In the genomic region with DNA sequence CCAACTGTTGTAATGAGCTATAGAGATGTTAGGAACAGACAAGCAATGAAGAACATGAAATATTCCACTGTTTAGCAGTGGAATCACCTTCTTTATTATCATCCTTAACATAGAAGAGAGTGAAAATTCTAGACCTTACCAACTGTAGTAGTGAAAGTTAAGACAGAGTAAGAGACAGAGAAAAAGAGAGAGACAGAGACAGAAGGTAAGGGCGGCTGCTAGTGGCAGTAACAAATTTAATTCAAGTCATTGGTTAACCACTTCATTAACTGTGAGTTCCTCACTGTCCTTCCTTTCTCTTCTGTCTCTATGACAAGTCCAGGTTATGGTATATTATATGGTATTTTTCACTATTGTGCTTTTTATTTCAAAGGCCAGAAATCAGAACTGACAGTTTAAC, we compare ENCODE assay signal across 27 cellular contexts.
DNase-seq lines count a peak whose midpoint lies in the region; ATAC-seq, FAIRE-seq and TF ChIP-seq lines count a peak whose summit lies in the region.
"Had no signal": no experiment of that assay in that cellular context is flagged by ENCODE, and none has a peak within 500 bp of the region (broad histone marks: within the 10 kb centered on the region; RNA-seq: fewer than 3 reads in every experiment).

No MANE protein-coding gene starts in this region.

- H3K27ac ChIP-seq in 22Rv1 = peak overlapping the region; percentile 70
- peak overlapping the region in 3 of 4 donors; percentile 47 to 79 (median 67) for H3K27ac ChIP-seq in body of pancreas
- peak overlapping the region; percentile 66 for H3K27ac ChIP-seq in rectal smooth muscle tissue (ENCODE audit: low read depth, low read length)
- H3K27ac ChIP-seq: foreskin keratinocyte, RWPE1, thoracic aorta had no signal

- H3K9ac ChIP-seq in rectal smooth muscle tissue (ENCODE audit: low read length) = no peak overlapping the region

- H3K9me3 ChIP-seq in body of pancreas = no peaks in the 10 kb centered on the region
- H3K9me3 ChIP-seq: esophagus squamous epithelium, MG63, thoracic aorta had no signal

- 18 to 19% methylated on average over 1 of the region's 1 CpG for WGBS in body of pancreas, 2 donors

- H3K36me3 ChIP-seq in body of pancreas (replicated peaks in 1 of 2; ENCODE audit: insufficient read depth in 1 of 2, low read depth in 2 of 2) = no peaks in the 10 kb centered on the region
- no peaks in the 10 kb centered on the region for H3K36me3 ChIP-seq in rectal smooth muscle tissue (ENCODE audit: control insufficient read depth, insufficient read depth, low read length)
- H3K36me3 ChIP-seq: esophagus squamous epithelium, MG63, thoracic aorta had no signal

- intact Hi-C loops in body of pancreas (cut with DNase I) = no loop called here

- no peak for FAIRE-seq in GM12891 (lab: Jason Lieb, UNC)
- FAIRE-seq: GM12878, urothelium cell line had no signal

- ATAC-seq in body of pancreas (no peak), HG03354 (IDR thresholded peaks at IDR 0.05; ENCODE audit: poor library complexity, severe bottlenecking, unreplicated experiment) (no peak), HG03442 (IDR thresholded peaks at IDR 0.05; ENCODE audit: unreplicated experiment) (no peak)
- ATAC-seq: activated naive CD4-positive, alpha-beta T cell treated with anti-CD3 and anti-CD28 coated beads, Interleukin-2, amount 50 U/mL, for 72 hours; CD8-positive, alpha-beta T cell; GM12878; left colon; T-cell had no signal

- H3K27me3 ChIP-seq in body of pancreas (no peaks in the 10 kb centered on the region), rectal smooth muscle tissue (ENCODE audit: control insufficient read depth, insufficient read depth, low read length) (no peaks in the 10 kb centered on the region)
- H3K27me3 ChIP-seq: MG63 had no signal

- no peak for DNase-seq in body of pancreas
- DNase-seq in inferior parietal cortex (ENCODE audit: extremely low spot score) = peak; percentile 22
- no peak for DNase-seq in COLO668 (lab: John Stamatoyannopoulos, UW; ENCODE audit: unreplicated experiment)
- DNase-seq in GM12891 (ENCODE audit: insufficient read length, low spot score) = no peak
- DNase-seq: activated CD4-positive, alpha-beta T cell treated with anti-CD3 and anti-CD28 coated beads, Interleukin-2, amount 10 ng/mL, durations not matched to agents 24 days and 14 days; aorta; CD8-positive, alpha-beta T cell; DMS 273 treated with DMSO at 0.1 percent for 48 hours; esophagus squamous epithelium; KG1; left colon; MG63; NCI-H187 treated with DMSO at 0.1 percent for 48 hours; NCI-H2171 treated with DMSO at 0.1 percent for 48 hours; OCI-M1; stimulated activated naive B cell treated with anti-CD40 and anti-IgM and Interleukin-4, amounts not matched to agents 10 μg/mL and 1 μg/mL and 100 μg/mL, for 72 hours; T-cell had no signal

- TF ChIP-seq CTCF in 22Rv1 (IDR thresholded peaks at IDR 0.05) (no peak), body of pancreas (IDR thresholded peaks at IDR 0.05) (no peak)

- H3K4me3 ChIP-seq in body of pancreas (no peak overlapping the region), rectal smooth muscle tissue (ENCODE audit: low read length) (no peak overlapping the region)
- H3K4me3 ChIP-seq: esophagus squamous epithelium, GM12878, MG63, thoracic aorta had no signal

- peaks cover 32% of the 10 kb centered on the region for H3K4me1 ChIP-seq in body of pancreas
- H3K4me1 ChIP-seq in rectal smooth muscle tissue (ENCODE audit: control insufficient read depth, insufficient read depth, low read length) = peaks cover 7% of the 10 kb centered on the region
- H3K4me1 ChIP-seq: foreskin keratinocyte had no signal

- TF ChIP-seq POLR2A in body of pancreas (IDR thresholded peaks at IDR 0.05) = no peak
- TF ChIP-seq POLR2A in GM12891 (IDR thresholded peaks at IDR 0.05; ENCODE audit: low read depth, low read length) = no peak

TF ChIP-seq in GM12891, 5 proteins besides CTCF, POLR2A, EP300 and RAD21:
- TF ChIP-seq SPI1 (IDR thresholded peaks at IDR 0.05; ENCODE audit: low read depth, low read length) = no peak
- no peak for TF ChIP-seq POLR2AphosphoS5 (IDR thresholded peaks at IDR 0.05; ENCODE audit: low read depth, low read length)
- no peak for TF ChIP-seq POU2F2 (IDR thresholded peaks at IDR 0.05; ENCODE audit: low read depth, low read length)
- no peak for TF ChIP-seq TAF1 (IDR thresholded peaks at IDR 0.05; ENCODE audit: low read depth, low read length)
- no peak for TF ChIP-seq PAX5 (IDR thresholded peaks at IDR 0.05; ENCODE audit: insufficient read depth, low read length, severe bottlenecking)
